In the genomic region with DNA sequence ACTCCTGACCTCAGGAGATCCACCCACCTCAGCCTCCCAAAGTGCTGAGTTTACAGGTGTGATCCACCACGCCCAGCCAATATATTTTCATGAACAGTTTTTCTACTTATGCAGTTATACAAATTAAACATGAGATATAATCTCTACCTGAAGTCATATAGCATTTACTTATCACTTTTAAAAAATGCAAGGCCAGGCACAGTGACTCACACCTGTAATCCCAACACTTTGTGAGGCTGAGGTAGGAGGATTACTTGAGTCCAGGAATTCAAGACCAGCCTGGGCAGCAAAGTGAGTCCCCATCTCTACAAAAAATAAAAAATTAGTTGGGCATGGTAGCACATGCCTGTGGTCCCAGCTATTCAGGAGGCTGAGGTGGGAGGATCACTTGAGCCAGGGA, we compare ENCODE assay signal across 27 cellular contexts.
"Had no signal": no experiment of that assay in that cellular context is flagged by ENCODE, and none has a peak within 500 bp of the region (broad histone marks: within the 10 kb centered on the region; RNA-seq: fewer than 3 reads in every experiment).

No MANE protein-coding gene starts in this region.

- H3K36me3 ChIP-seq: esophagus muscularis mucosa, heart right ventricle, lower lobe of right lung, ovary, sigmoid colon, thoracic aorta, upper lobe of right lung, uterus had no signal

- H3K4me3 Mint-ChIP-seq: memory B cell; natural killer cell; stimulated activated naive B cell treated with anti-CD40 and anti-IgM and Interleukin-4, amounts not matched to agents 10 μg/mL and 1 μg/mL and 100 μg/mL, for 72 hours; stimulated activated naive CD8-positive, alpha-beta T cell treated with anti-CD3 and anti-CD28 coated beads, Interleukin-15, Interleukin-2, amounts not matched to agents 100 ng/mL and 50 ng/mL, for 24 hours had no signal

- H3K27me3 Mint-ChIP-seq: memory B cell; stimulated activated naive B cell treated with anti-CD40 and anti-IgM and Interleukin-4, amounts not matched to agents 10 μg/mL and 1 μg/mL and 100 μg/mL, for 72 hours; stimulated activated naive CD8-positive, alpha-beta T cell treated with anti-CD3 and anti-CD28 coated beads, Interleukin-15, Interleukin-2, amounts not matched to agents 100 ng/mL and 50 ng/mL, for 24 hours had no signal

- FAIRE-seq: colon, islet of Langerhans had no signal

- H3K36me3 Mint-ChIP-seq: natural killer cell had no signal

- H3K27ac Mint-ChIP-seq: memory B cell; natural killer cell; stimulated activated naive B cell treated with anti-CD40 and anti-IgM and Interleukin-4, amounts not matched to agents 10 μg/mL and 1 μg/mL and 100 μg/mL, for 72 hours; stimulated activated naive CD8-positive, alpha-beta T cell treated with anti-CD3 and anti-CD28 coated beads, Interleukin-15, Interleukin-2, amounts not matched to agents 100 ng/mL and 50 ng/mL, for 24 hours had no signal

- DNase-seq: dorsolateral prefrontal cortex; effector CD4-positive, alpha-beta T cell; glutamatergic neuron; heart right ventricle; hippocampal formation; kidney glomerular epithelial cell; left ventricle myocardium superior; lower lobe of right lung; natural killer cell; occipital lobe; ovary; posterior cingulate gyrus; psoas muscle; right cardiac atrium; sigmoid colon; stimulated activated CD4-positive, alpha-beta T cell treated with anti-CD3 and anti-CD28 coated beads, Interleukin-15, amount 100 ng/mL, for 24 hours; stimulated activated CD4-positive, alpha-beta T cell treated with anti-CD3 and anti-CD28 coated beads, Interleukin-2, amount 100 ng/mL, for 48 hours; stimulated activated naive B cell treated with anti-CD40 and anti-IgM and Interleukin-4, amounts not matched to agents 10 μg/mL and 1 μg/mL and 100 μg/mL, for 72 hours; upper lobe of right lung; uterus had no signal

- H3K9me3 ChIP-seq: esophagus muscularis mucosa, heart right ventricle, lower lobe of right lung, ovary, psoas muscle, sigmoid colon, thoracic aorta, tibial nerve, upper lobe of right lung, uterus had no signal

- H3K4me1 ChIP-seq: lower lobe of right lung, psoas muscle, tibial nerve, uterus had no signal

- H3K27me3 ChIP-seq: dorsolateral prefrontal cortex, esophagus muscularis mucosa, heart right ventricle, ovary, sigmoid colon, tibial nerve, upper lobe of right lung, uterus had no signal

- H3K4me3 ChIP-seq: dorsolateral prefrontal cortex, esophagus muscularis mucosa, heart right ventricle, lower lobe of right lung, ovary, psoas muscle, sigmoid colon, thoracic aorta, tibial nerve, upper lobe of right lung, uterus had no signal

- H3K27ac ChIP-seq: dorsolateral prefrontal cortex, esophagus muscularis mucosa, heart right ventricle, lower lobe of right lung, ovary, psoas muscle, sigmoid colon, thoracic aorta, tibial nerve, upper lobe of right lung, uterus had no signal

- H3K9me3 Mint-ChIP-seq: memory B cell; natural killer cell; stimulated activated naive B cell treated with anti-CD40 and anti-IgM and Interleukin-4, amounts not matched to agents 10 μg/mL and 1 μg/mL and 100 μg/mL, for 72 hours; stimulated activated naive CD8-positive, alpha-beta T cell treated with anti-CD3 and anti-CD28 coated beads, Interleukin-15, Interleukin-2, amounts not matched to agents 100 ng/mL and 50 ng/mL, for 24 hours had no signal
